1 cellular context compared by ENCODE assay signal in the genomic region with DNA sequence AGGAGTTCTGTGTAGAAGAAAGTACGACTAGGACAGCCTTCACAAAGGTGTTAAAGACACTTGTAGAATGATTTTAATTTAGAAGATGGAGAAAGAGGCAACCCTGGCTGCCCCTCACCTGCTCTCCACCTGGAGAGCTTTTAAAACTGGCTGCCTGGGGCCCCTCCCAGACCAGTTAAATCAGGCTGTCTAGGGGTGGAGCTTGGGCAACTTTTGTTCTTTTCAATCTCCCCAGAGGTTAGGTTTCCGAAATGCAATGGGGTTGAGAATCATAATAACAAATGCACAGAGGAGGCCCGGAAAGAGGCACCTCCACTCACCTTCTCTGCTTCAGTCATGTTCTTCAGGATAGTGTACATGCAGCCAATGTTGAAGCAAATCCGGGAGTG.
TF ChIP-seq lines count a peak whose summit lies in the region.

No MANE protein-coding gene starts in this region.

TF ChIP-seq in IMR-90, 13 proteins besides CTCF, POLR2A, EP300 and RAD21 (continued from another document):
- TF ChIP-seq BHLHE40 (IDR thresholded peaks at IDR 0.05; ENCODE audit: low read depth, low read length) (no peak), ELK1 (IDR thresholded peaks at IDR 0.05; ENCODE audit: borderline replicate concordance, low read depth, low read length) (no peak)
